Comparison of ENCODE assay signal across 14 cellular contexts in genomic region chr16:69327585-69328310, GRCh38. TPM values are rescaled to one million over a fixed set of nuclear protein-coding genes. Genes with fewer than 3 reads are reported as not detected.
DNase-seq lines count a peak whose midpoint lies in the region; ATAC-seq and TF ChIP-seq lines count a peak whose summit lies in the region.
"Had no signal": no experiment of that assay in that cellular context is flagged by ENCODE, and none has a peak within 500 bp of the region (broad histone marks: within the 10 kb centered on the region; RNA-seq: fewer than 3 reads in every experiment).

No MANE protein-coding gene starts in this region.

- intact Hi-C loops in heart left ventricle (cut with DNase I): no loop called here

- WGBS in hepatocyte (ENCODE audit: low lambda C conversion rate, missing lambda C conversion rate): 97% methylated on average over 14 of the region's 14 CpGs
- 90 to 96% (median 95%) methylated on average over 14 of the region's 14 CpGs for WGBS in heart left ventricle, 4 donors

- H3K9me3 Mint-ChIP-seq in activated CD4-positive, alpha-beta T cell treated with anti-CD3 and anti-CD28 coated beads, Interleukin-2, amount 10 ng/mL, durations not matched to agents 7 days and 5 days: no peaks in the 10 kb centered on the region
- no peaks in the 10 kb centered on the region for H3K9me3 Mint-ChIP-seq in stimulated activated effector memory CD8-positive, alpha-beta T cell treated with anti-CD3 and anti-CD28 coated beads, Interleukin-12 subunit alpha, Interleukin-12 subunit beta, amount 100 ng/mL, for 72 hours
- H3K9me3 Mint-ChIP-seq: dendritic cell treated with granulocyte-macrophage colony-stimulating factor and Interleukin-4, amounts not matched to agents 40 ng/mL and 50 ng/mL, for 4 days had no signal

- H3K4me3 Mint-ChIP-seq in activated CD4-positive, alpha-beta T cell treated with anti-CD3 and anti-CD28 coated beads, Interleukin-2, amount 10 ng/mL, durations not matched to agents 7 days and 5 days: peak overlapping the region; percentile 10
- H3K4me3 Mint-ChIP-seq in T-helper 17 cell: no peak overlapping the region
- peak overlapping the region; percentile 76 for H3K4me3 Mint-ChIP-seq in stimulated activated effector memory CD8-positive, alpha-beta T cell treated with anti-CD3 and anti-CD28 coated beads, Interleukin-12 subunit alpha, Interleukin-12 subunit beta, amount 100 ng/mL, for 72 hours
- H3K4me3 Mint-ChIP-seq: dendritic cell treated with granulocyte-macrophage colony-stimulating factor and Interleukin-4, amounts not matched to agents 40 ng/mL and 50 ng/mL, for 4 days had no signal

- CTCF ChIA-PET in activated CD4-positive, alpha-beta T cell treated with anti-CD3 and anti-CD28 coated beads, Interleukin-2, amount 10 ng/mL, durations not matched to agents 7 days and 5 days (lab: Charles Lee): interaction anchor here (0.9 to 3.5 kb wide), 6 partner anchors 11 to 70 kb away, joined by 3 to 12 read pairs (median 4); partner anchors contain the start of gene NIP7

- H3K27ac Mint-ChIP-seq in activated CD4-positive, alpha-beta T cell treated with anti-CD3 and anti-CD28 coated beads, Interleukin-2, amount 10 ng/mL, durations not matched to agents 7 days and 5 days: no peak overlapping the region
- peak overlapping the region; percentile 77 for H3K27ac Mint-ChIP-seq in T-helper 17 cell
- peak overlapping the region; percentile 69 for H3K27ac Mint-ChIP-seq in stimulated activated effector memory CD8-positive, alpha-beta T cell treated with anti-CD3 and anti-CD28 coated beads, Interleukin-12 subunit alpha, Interleukin-12 subunit beta, amount 100 ng/mL, for 72 hours
- H3K27ac Mint-ChIP-seq: dendritic cell treated with granulocyte-macrophage colony-stimulating factor and Interleukin-4, amounts not matched to agents 40 ng/mL and 50 ng/mL, for 4 days had no signal

- no peak overlapping the region for H2AFZ ChIP-seq in hepatocyte

- H3K27me3 ChIP-seq in hepatocyte: no peaks in the 10 kb centered on the region
- H3K27me3 ChIP-seq in heart left ventricle: no peaks in the 10 kb centered on the region
- H3K27me3 ChIP-seq: tibial artery had no signal

- H3K4me1 Mint-ChIP-seq in activated CD4-positive, alpha-beta T cell treated with anti-CD3 and anti-CD28 coated beads, Interleukin-2, amount 10 ng/mL, durations not matched to agents 7 days and 5 days: peaks cover 42% of the 10 kb centered on the region
- H3K4me1 Mint-ChIP-seq in T-helper 17 cell: peaks cover 29% of the 10 kb centered on the region
- H3K4me1 Mint-ChIP-seq in stimulated activated effector memory CD8-positive, alpha-beta T cell treated with anti-CD3 and anti-CD28 coated beads, Interleukin-12 subunit alpha, Interleukin-12 subunit beta, amount 100 ng/mL, for 72 hours: peaks cover 45% of the 10 kb centered on the region

- H3K4me1 ChIP-seq in hepatocyte (ENCODE audit: insufficient read depth) (peaks cover 35% of the 10 kb centered on the region), heart left ventricle (peaks cover 3 to 58% (median 36%) of the 10 kb centered on the region in 12 donors)

- H3K36me3 Mint-ChIP-seq in activated CD4-positive, alpha-beta T cell treated with anti-CD3 and anti-CD28 coated beads, Interleukin-2, amount 10 ng/mL, durations not matched to agents 7 days and 5 days (ENCODE audit: low read depth): peaks cover 51% of the 10 kb centered on the region
- H3K36me3 Mint-ChIP-seq in T-helper 17 cell (ENCODE audit: low read depth): no peaks in the 10 kb centered on the region
- peaks cover 84% of the 10 kb centered on the region for H3K36me3 Mint-ChIP-seq in stimulated activated effector memory CD8-positive, alpha-beta T cell treated with anti-CD3 and anti-CD28 coated beads, Interleukin-12 subunit alpha, Interleukin-12 subunit beta, amount 100 ng/mL, for 72 hours

- peak overlapping the region; percentile 84 for H3K4me2 ChIP-seq in hepatocyte

- H3K27me3 Mint-ChIP-seq in activated CD4-positive, alpha-beta T cell treated with anti-CD3 and anti-CD28 coated beads, Interleukin-2, amount 10 ng/mL, durations not matched to agents 7 days and 5 days: no peaks in the 10 kb centered on the region
- no peaks in the 10 kb centered on the region for H3K27me3 Mint-ChIP-seq in T-helper 17 cell
- H3K27me3 Mint-ChIP-seq: dendritic cell treated with granulocyte-macrophage colony-stimulating factor and Interleukin-4, amounts not matched to agents 40 ng/mL and 50 ng/mL, for 4 days had no signal

- H3K4me3 ChIP-seq in hepatocyte: no peak overlapping the region
- H3K4me3 ChIP-seq in heart left ventricle: no peak overlapping the region
- H3K4me3 ChIP-seq: tibial artery had no signal

- ATAC-seq in T-helper 17 cell (no peak), GM18511 (IDR thresholded peaks at IDR 0.05; ENCODE audit: unreplicated experiment) (no peak), heart left ventricle (no peak)
- ATAC-seq in stimulated activated effector memory CD8-positive, alpha-beta T cell treated with anti-CD3 and anti-CD28 coated beads, Interleukin-12 subunit alpha, Interleukin-12 subunit beta, amount 100 ng/mL, for 72 hours: no peak

- H3K27ac ChIP-seq in hepatocyte (peak overlapping the region; percentile 80), heart left ventricle (no peak overlapping the region)
- H3K27ac ChIP-seq: tibial artery had no signal

- no peak for TF ChIP-seq POLR2A in heart left ventricle (IDR thresholded peaks at IDR 0.05)

- H4K20me1 ChIP-seq in hepatocyte (ENCODE audit: insufficient read depth, poor library complexity, severe bottlenecking): peaks cover 5% of the 10 kb centered on the region

- no peak for TF ChIP-seq CTCF in hepatocyte (IDR thresholded peaks at IDR 0.05; ENCODE audit: poor library complexity)
- no peak for TF ChIP-seq CTCF in heart left ventricle (IDR thresholded peaks at IDR 0.05)

- peaks cover 71% of the 10 kb centered on the region for H3K79me2 ChIP-seq in hepatocyte

- H3K9me3 ChIP-seq in T-helper 17 cell (ENCODE audit: control insufficient read depth, low read length, poor library complexity, severe bottlenecking) (no peaks in the 10 kb centered on the region), hepatocyte (ENCODE audit: low read depth) (no peaks in the 10 kb centered on the region), heart left ventricle (no peaks in the 10 kb centered on the region)
- H3K9me3 ChIP-seq: tibial artery had no signal

- H3K9me2 ChIP-seq in hepatocyte (replicated peaks; ENCODE audit: insufficient read depth): no peaks in the 10 kb centered on the region

- POLR2A ChIA-PET in activated CD4-positive, alpha-beta T cell treated with anti-CD3 and anti-CD28 coated beads, Interleukin-2, amount 10 ng/mL, durations not matched to agents 7 days and 5 days (lab: Charles Lee): no interaction called here

- H3K36me3 ChIP-seq in hepatocyte (replicated peaks; ENCODE audit: insufficient read depth, low read depth): no peaks in the 10 kb centered on the region
- peaks cover 0 to 72% (median 63%) of the 10 kb centered on the region in 9 donors for H3K36me3 ChIP-seq in heart left ventricle

- no peak for DNase-seq in activated CD4-positive, alpha-beta T cell treated with anti-CD3 and anti-CD28 coated beads, Interleukin-2, amount 10 ng/mL, durations not matched to agents 7 days and 5 days
- no peak for DNase-seq in activated CD4-positive, alpha-beta T cell treated with anti-CD3 and anti-CD28 coated beads for 4 hours
- DNase-seq in T-helper 17 cell (no peak), hepatocyte (ENCODE audit: low spot score) (no peak), RKO (ENCODE audit: low spot score) (no peak), heart left ventricle (no peak)
- DNase-seq in stimulated activated effector memory CD8-positive, alpha-beta T cell treated with anti-CD3 and anti-CD28 coated beads, Interleukin-12 subunit alpha, Interleukin-12 subunit beta, amount 100 ng/mL, for 72 hours (ENCODE audit: low spot score in 2 of 2): no peak
- DNase-seq: activated effector memory CD4-positive, alpha-beta T cell treated with anti-CD3 and anti-CD28 coated beads, Interleukin-2, amount 50 U/mL, for 16 hours; NCI-H524; stimulated activated CD4-positive, alpha-beta T cell treated with anti-CD3 and anti-CD28 coated beads, Interleukin-4, amount 100 ng/mL, for 24 hours had no signal

RNA-seq across cellular contexts. Expression of gene PDF, which starts 2.6 kb away (rescaled TPM):
- 10 to 100 TPM in 1 of 2 experiments, 1 to 10 TPM in 1; 9.1 to 15.2 TPM for total RNA-seq in activated CD4-positive, alpha-beta T cell treated with anti-CD3 and anti-CD28 coated beads, Interleukin-2, amount 10 ng/mL, durations not matched to agents 7 days and 5 days
- total RNA-seq in T-helper 17 cell (1 to 10 TPM; 4.1 to 4.3 TPM), hepatocyte (14.3 and 23.8 TPM in 2 replicates), heart left ventricle (10 to 100 TPM in 2 of 9 donors, 1 to 10 TPM in 7; 2.7 to 13.8 (median 6.0) TPM)
- polyA plus RNA-seq in hepatocyte (21.6 and 25.4 TPM in 2 replicates), heart left ventricle (1 to 10 TPM; 1.4 to 9.7 TPM)

RNA-seq across cellular contexts. Expression of gene COG8, which starts 11.6 kb away (rescaled TPM):
- total RNA-seq in activated CD4-positive, alpha-beta T cell treated with anti-CD3 and anti-CD28 coated beads, Interleukin-2, amount 10 ng/mL, durations not matched to agents 7 days and 5 days: 10 to 100 TPM; 31.5 to 32.9 TPM
- 10 to 100 TPM; 21.7 to 22.8 TPM for total RNA-seq in T-helper 17 cell
- total RNA-seq in hepatocyte: 41.5 and 47.2 TPM in 2 replicates
- polyA plus RNA-seq in hepatocyte: 30.2 and 34.6 TPM in 2 replicates
- total RNA-seq in heart left ventricle: 10 to 100 TPM; 19.7 to 43.0 (median 26.5) TPM
- 10 to 100 TPM; 13.3 to 19.9 TPM for polyA plus RNA-seq in heart left ventricle

RNA-seq across cellular contexts. Expression of gene NIP7, which starts 11.8 kb away (rescaled TPM):
- total RNA-seq in activated CD4-positive, alpha-beta T cell treated with anti-CD3 and anti-CD28 coated beads, Interleukin-2, amount 10 ng/mL, durations not matched to agents 7 days and 5 days: 10 to 100 TPM; 36.5 to 38.0 TPM
- total RNA-seq in T-helper 17 cell (10 to 100 TPM; 28.5 to 29.7 TPM), hepatocyte (19.5 and 20.9 TPM in 2 replicates), heart left ventricle (10 to 100 TPM in 5 of 9 donors, 1 to 10 TPM in 4; 5.4 to 13.9 (median 10.3) TPM)
- polyA plus RNA-seq in hepatocyte (20.9 and 23.5 TPM in 2 replicates), heart left ventricle (10 to 100 TPM in 1 of 2 donors, 1 to 10 TPM in 1; 4.7 to 11.1 TPM)

RNA-seq across cellular contexts. Expression of gene VPS4A, which starts 16.6 kb away (rescaled TPM):
- 10 to 100 TPM; 33.4 to 35.4 TPM for total RNA-seq in activated CD4-positive, alpha-beta T cell treated with anti-CD3 and anti-CD28 coated beads, Interleukin-2, amount 10 ng/mL, durations not matched to agents 7 days and 5 days
- total RNA-seq in T-helper 17 cell (10 to 100 TPM; 43.8 to 53.7 TPM), hepatocyte (19.0 and 19.9 TPM in 2 replicates), heart left ventricle (10 to 100 TPM; 24.8 to 46.9 (median 28.4) TPM)
- polyA plus RNA-seq in hepatocyte (36.9 and 43.8 TPM in 2 replicates), heart left ventricle (10 to 100 TPM; 34.6 to 47.0 TPM)

RNA-seq across cellular contexts. Expression of gene TMED6, which starts 23.8 kb away (rescaled TPM):
- 1 to 10 TPM; 1.0 to 1.3 TPM for total RNA-seq in activated CD4-positive, alpha-beta T cell treated with anti-CD3 and anti-CD28 coated beads, Interleukin-2, amount 10 ng/mL, durations not matched to agents 7 days and 5 days
- total RNA-seq in T-helper 17 cell: under 1 TPM in 1 of 2 donors, not detected in 1; 0.75 TPM
- 1.9 and 4.6 TPM in 2 replicates for total RNA-seq in hepatocyte
- 3.1 and 4.3 TPM in 2 replicates for polyA plus RNA-seq in hepatocyte
- under 1 TPM in 2 of 9 donors, not detected in 7; 0.56 to 0.76 TPM for total RNA-seq in heart left ventricle
- under 1 TPM in 1 of 2 donors, not detected in 1; 0.08 TPM for polyA plus RNA-seq in heart left ventricle
- polyA plus RNA-seq: AG04450 had no signal
